In the genomic region with DNA sequence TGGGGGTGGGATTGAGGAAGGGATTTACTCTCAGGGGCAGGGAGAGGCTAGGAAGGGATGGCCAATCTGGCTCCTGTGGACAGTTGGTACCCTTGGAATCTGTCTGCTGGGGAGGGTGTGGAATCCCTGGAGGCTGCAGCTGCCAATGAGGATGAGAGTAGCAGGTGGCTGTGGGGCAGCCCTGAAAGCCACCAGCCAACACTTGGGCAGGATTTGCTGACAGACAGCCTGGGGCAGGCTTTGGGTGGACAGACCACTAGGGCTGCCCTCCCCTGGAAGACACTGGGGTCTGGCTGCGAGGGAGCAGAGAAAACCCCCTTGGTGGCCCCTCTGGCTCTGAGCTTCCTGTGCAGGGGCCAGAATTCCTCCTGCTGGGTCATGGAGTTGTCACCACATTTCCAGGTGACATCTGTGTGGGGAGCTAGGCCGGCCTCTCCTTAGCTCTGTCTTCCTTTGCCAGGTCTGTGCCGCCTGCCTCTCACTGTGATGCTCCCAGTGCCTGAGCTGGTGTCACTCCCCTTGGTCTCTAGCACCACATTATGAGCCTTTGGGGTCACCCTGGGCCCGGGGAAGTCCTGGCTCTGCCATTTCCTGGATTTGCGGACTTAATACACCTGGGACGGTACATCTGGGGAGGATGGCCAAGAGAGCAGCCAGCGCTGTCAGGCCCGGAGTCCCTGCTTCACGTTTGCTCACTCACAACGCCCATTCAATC, we compare ENCODE assay signal across 17 cellular contexts. TPM values are rescaled to one million over a fixed set of nuclear protein-coding genes. Genes with fewer than 3 reads are reported as not detected.
DNase-seq lines count a peak whose midpoint lies in the region; ATAC-seq and TF ChIP-seq lines count a peak whose summit lies in the region.
"Had no signal": no experiment of that assay in that cellular context is flagged by ENCODE, and none has a peak within 500 bp of the region (broad histone marks: within the 10 kb centered on the region; RNA-seq: fewer than 3 reads in every experiment).

No MANE protein-coding gene starts in this region.

- peak overlapping the region; percentile 42 to 95 (median 88) for H3K27ac Mint-ChIP-seq in CD4-positive, alpha-beta memory T cell
- H3K27ac Mint-ChIP-seq in activated CD4-positive, alpha-beta memory T cell treated with anti-CD3 and anti-CD28 coated beads for 36 hours = peak overlapping the region; percentile 90
- peak overlapping the region; percentile 5 for H3K27ac Mint-ChIP-seq in glutamatergic neuron (ENCODE audit: unreplicated experiment)

- TF ChIP-seq CTCF in glutamatergic neuron (IDR thresholded peaks at IDR 0.05; ENCODE audit: partially characterized antibody, unreplicated experiment) (no peak), omental fat pad (IDR thresholded peaks at IDR 0.05) (no peak), OCI-LY7 (conservative IDR thresholded peaks at IDR 0.05; ENCODE audit: low read length) (no peak)

- CTCF ChIA-PET in CD4-positive, alpha-beta memory T cell (lab: Charles Lee; ENCODE audit: partially characterized antibody) = interaction anchor here (1.7 to 2.3 kb wide), 3 partner anchors 26 to 51 kb away, joined by 4 to 13 read pairs (median 5); no protein-coding TSS in a partner anchor
- CTCF ChIA-PET in activated CD4-positive, alpha-beta memory T cell treated with anti-CD3 and anti-CD28 coated beads for 36 hours (lab: Charles Lee) = interaction anchor here (2.5 to 3.0 kb wide), 2 partner anchors 26 to 50 kb away, joined by 21 to 31 read pairs; no protein-coding TSS in a partner anchor
- CTCF ChIA-PET in OCI-LY7 (lab: Charles Lee; ENCODE audit: unreplicated experiment) = no interaction called here

- H3K9me2 ChIP-seq in OCI-LY7 (ENCODE audit: insufficient read depth, low read length) = no peaks in the 10 kb centered on the region

- ATAC-seq in HG02943 (IDR thresholded peaks at IDR 0.05; ENCODE audit: low read depth, unreplicated experiment) = peak; percentile 7
- no peak for ATAC-seq in omental fat pad (ENCODE audit: low FRiP score)
- ATAC-seq: K562 had no signal

- intact Hi-C loops in CD4-positive, alpha-beta memory T cell (cut with micrococcal nuclease) = no loop called here
- intact Hi-C loops in activated CD4-positive, alpha-beta memory T cell treated with anti-CD3 and anti-CD28 coated beads for 36 hours (cut with micrococcal nuclease) = loop anchor here (5.0 to 10.0 kb wide), 3 partner anchors 269 to 671 kb away; a partner anchor contains a TSS
- intact Hi-C loops in OCI-LY7 (cut with micrococcal nuclease; ENCODE audit: unreplicated experiment) = no loop called here

- H3K27ac ChIP-seq in CD4-positive, alpha-beta memory T cell (ENCODE audit: low read depth, low read length) = peak overlapping the region; percentile 27
- no peak overlapping the region for H3K27ac ChIP-seq in OCI-LY7 (ENCODE audit: low read depth, low read length, poor library complexity, severe bottlenecking)
- H3K27ac ChIP-seq: right atrium auricular region had no signal

- H3K4me3 Mint-ChIP-seq in CD4-positive, alpha-beta memory T cell = no peak overlapping the region
- no peak overlapping the region for H3K4me3 Mint-ChIP-seq in activated CD4-positive, alpha-beta memory T cell treated with anti-CD3 and anti-CD28 coated beads for 36 hours
- no peak overlapping the region for H3K4me3 Mint-ChIP-seq in glutamatergic neuron (ENCODE audit: unreplicated experiment)

- peaks cover 11 to 35% (median 19%) of the 10 kb centered on the region in 4 donors for H3K4me1 Mint-ChIP-seq in CD4-positive, alpha-beta memory T cell
- peaks cover 21% of the 10 kb centered on the region for H3K4me1 Mint-ChIP-seq in activated CD4-positive, alpha-beta memory T cell treated with anti-CD3 and anti-CD28 coated beads for 36 hours (ENCODE audit: low read depth)
- H3K4me1 Mint-ChIP-seq in glutamatergic neuron (ENCODE audit: low read depth, unreplicated experiment) = peaks cover 14% of the 10 kb centered on the region

- peaks cover 20% of the 10 kb centered on the region for H3K4me1 ChIP-seq in CD4-positive, alpha-beta memory T cell (ENCODE audit: insufficient read depth, low read length)
- H3K4me1 ChIP-seq in OCI-LY7 (ENCODE audit: insufficient read depth, low read length, poor library complexity, severe bottlenecking) = peaks cover 15% of the 10 kb centered on the region
- H3K4me1 ChIP-seq: BE2C had no signal

- no TSS peak for BruUV-seq in OCI-LY7 (replicated peaks; lab: Mats Ljungman, UMichigan)

- no peaks in the 10 kb centered on the region for H4K20me1 ChIP-seq in OCI-LY7 (ENCODE audit: insufficient read depth, low read length)

- no peaks in the 10 kb centered on the region for H3K9me3 ChIP-seq in CD4-positive, alpha-beta memory T cell (ENCODE audit: control insufficient read depth in 1 of 2, low read length in 2 of 2)
- no peaks in the 10 kb centered on the region for H3K9me3 ChIP-seq in OCI-LY7 (ENCODE audit: low read length)
- H3K9me3 ChIP-seq: BE2C, right atrium auricular region had no signal

- no peak for DNase-seq in CD4-positive, alpha-beta memory T cell
- DNase-seq in activated CD4-positive, alpha-beta memory T cell treated with anti-CD3 and anti-CD28 coated beads for 36 hours = no peak
- DNase-seq in glutamatergic neuron (no peak), NCI-H187 treated with DMSO at 0.1 percent for 48 hours (lab: John Stamatoyannopoulos, UW) (no peak), omental fat pad (ENCODE audit: low spot score) (no peak), OCI-LY7 (ENCODE audit: low spot score) (no peak), superior temporal gyrus (ENCODE audit: extremely low spot score) (no peak)
- DNase-seq: BE2C; HCEC 1CT; kidney; NCI-H1694; NCI-H526; SHP77; stimulated activated CD4-positive, alpha-beta T cell treated with anti-CD3 and anti-CD28 coated beads, Interleukin-4, amount 100 ng/mL, for 4 hours had no signal

- no peaks in the 10 kb centered on the region for H3K36me3 Mint-ChIP-seq in CD4-positive, alpha-beta memory T cell
- H3K36me3 Mint-ChIP-seq in activated CD4-positive, alpha-beta memory T cell treated with anti-CD3 and anti-CD28 coated beads for 36 hours = no peaks in the 10 kb centered on the region
- no peaks in the 10 kb centered on the region for H3K36me3 Mint-ChIP-seq in glutamatergic neuron (ENCODE audit: unreplicated experiment)

- H3K9me3 Mint-ChIP-seq in CD4-positive, alpha-beta memory T cell = peaks cover 0 to 3% (median 0%) of the 10 kb centered on the region in 8 donors
- no peaks in the 10 kb centered on the region for H3K9me3 Mint-ChIP-seq in activated CD4-positive, alpha-beta memory T cell treated with anti-CD3 and anti-CD28 coated beads for 36 hours
- peaks cover 10% of the 10 kb centered on the region for H3K9me3 Mint-ChIP-seq in glutamatergic neuron (ENCODE audit: unreplicated experiment)

- H3K36me3 ChIP-seq in CD4-positive, alpha-beta memory T cell (ENCODE audit: insufficient read depth, low read length) = no peaks in the 10 kb centered on the region
- H3K36me3 ChIP-seq in OCI-LY7 (ENCODE audit: insufficient read depth, low read length) = no peaks in the 10 kb centered on the region
- H3K36me3 ChIP-seq: BE2C, right atrium auricular region had no signal

- POLR2A ChIA-PET in CD4-positive, alpha-beta memory T cell (lab: Charles Lee; ENCODE audit: partially characterized antibody) = interaction anchor here (1.8 kb wide), 1 partner anchor 25 kb away, joined by 10 read pairs; no protein-coding TSS in a partner anchor
- POLR2A ChIA-PET in activated CD4-positive, alpha-beta memory T cell treated with anti-CD3 and anti-CD28 coated beads for 36 hours (lab: Charles Lee) = interaction anchor here (1.9 to 2.5 kb wide), 2 partner anchors 13 to 25 kb away, joined by 6 to 7 read pairs; a partner anchor contains a TSS
- POLR2A ChIA-PET in OCI-LY7 (lab: Charles Lee) = interaction anchor here (0.9 kb wide), 1 partner anchor 19 kb away, joined by 3 read pairs; no protein-coding TSS in a partner anchor

- H3K27me3 ChIP-seq in CD4-positive, alpha-beta memory T cell (ENCODE audit: insufficient read depth, low read length) = no peaks in the 10 kb centered on the region
- H3K27me3 ChIP-seq: BE2C, right atrium auricular region had no signal

- H3K79me2 ChIP-seq in OCI-LY7 (ENCODE audit: insufficient read depth, low read depth, low read length) = no peaks in the 10 kb centered on the region

- H3K27me3 Mint-ChIP-seq in CD4-positive, alpha-beta memory T cell = no peaks in the 10 kb centered on the region
- peaks cover 2% of the 10 kb centered on the region for H3K27me3 Mint-ChIP-seq in activated CD4-positive, alpha-beta memory T cell treated with anti-CD3 and anti-CD28 coated beads for 36 hours
- H3K27me3 Mint-ChIP-seq in glutamatergic neuron (ENCODE audit: unreplicated experiment) = peaks cover 8% of the 10 kb centered on the region

- H3K4me3 ChIP-seq in CD4-positive, alpha-beta memory T cell (ENCODE audit: low read length in 2 of 2) = no peak overlapping the region
- H3K4me3 ChIP-seq in OCI-LY7 (ENCODE audit: low read depth, low read length, poor library complexity, severe bottlenecking) = no peak overlapping the region
- H3K4me3 ChIP-seq: K562, right atrium auricular region had no signal

- no peak overlapping the region for H3K4me2 ChIP-seq in OCI-LY7 (ENCODE audit: low read length)

- H2AFZ ChIP-seq in OCI-LY7 (ENCODE audit: low read length) = no peak overlapping the region

RNA-seq across cellular contexts. Expression of a gene that starts 13.4 kb away (rescaled TPM):
- total RNA-seq in CD4-positive, alpha-beta memory T cell = 1 to 10 TPM; 2.5 to 2.6 TPM
- 1 to 10 TPM; 1.4 to 1.7 TPM for polyA plus RNA-seq in CD4-positive, alpha-beta memory T cell
- total RNA-seq in activated CD4-positive, alpha-beta memory T cell treated with anti-CD3 and anti-CD28 coated beads for 36 hours = under 1 TPM; 0.52 to 0.58 TPM
- total RNA-seq in glutamatergic neuron (ENCODE audit: unreplicated experiment) (6.1 TPM), omental fat pad (10 to 100 TPM in 3 of 4 donors, 1 to 10 TPM in 1; 2.0 to 18.0 (median 15.0) TPM), OCI-LY7 (2022) (1.3 and 1.7 TPM in 2 replicates)
- total RNA-seq in OCI-LY7 (2014; rRNA removed; shearing (Covaris generic)) = 0.59 and 1.1 TPM in 2 replicates
- total RNA-seq: K562 had no signal
- polyA plus RNA-seq: K562 had no signal

Comparison
In these comparisons a context has a peak if more than half of its experiments do, and no peak if none do; other contexts are left out.
1. H3K27ac Mint-ChIP-seq: peak in every context shown above with its lines; median percentile 90 in activated CD4-positive, alpha-beta memory T cell treated with anti-CD3 and anti-CD28 coated beads for 36 hours; 88 in CD4-positive, alpha-beta memory T cell; 5 in glutamatergic neuron.